In genomic region chr12:93426406-93426805, GRCh38 we compare ENCODE assay signal across 9 cellular contexts. TPM values are rescaled to one million over a fixed set of nuclear protein-coding genes. Genes with fewer than 3 reads are reported as not detected.
DNase-seq lines count a peak whose midpoint lies in the region; ATAC-seq and TF ChIP-seq lines count a peak whose summit lies in the region.
"Had no signal": no experiment of that assay in that cellular context is flagged by ENCODE, and none has a peak within 500 bp of the region (broad histone marks: within the 10 kb centered on the region; RNA-seq: fewer than 3 reads in every experiment).

No MANE protein-coding gene starts in this region.

- peaks cover 9% of the 10 kb centered on the region for H3K36me3 Mint-ChIP-seq in activated T-cell treated with anti-CD3 and anti-CD28 coated beads, Interleukin-2, amount 50 U/mL, for 4 hours (ENCODE audit: insufficient read depth)
- H3K36me3 Mint-ChIP-seq in chondrocyte (ENCODE audit: low read depth) (no peaks in the 10 kb centered on the region), glutamatergic neuron (ENCODE audit: unreplicated experiment) (no peaks in the 10 kb centered on the region)

- H3K27me3 ChIP-seq in skeletal muscle tissue (ENCODE audit: control insufficient read depth in 3 of 3, insufficient read depth in 3 of 3, low read length in 3 of 3): no peaks in the 10 kb centered on the region

- peak overlapping the region; percentile 51 for H3K27ac Mint-ChIP-seq in chondrocyte (ENCODE audit: unreplicated experiment)
- no peak overlapping the region for H3K27ac Mint-ChIP-seq in glutamatergic neuron (ENCODE audit: unreplicated experiment)

- no peaks in the 10 kb centered on the region for H3K9me3 ChIP-seq in skeletal muscle tissue (ENCODE audit: control insufficient read depth in 3 of 3, low read length in 3 of 3)

- no peak for DNase-seq in activated T-cell treated with anti-CD3 and anti-CD28 coated beads, Interleukin-2, amount 50 U/mL, for 4 hours
- no peak for DNase-seq in activated T-cell treated with anti-CD3 and anti-CD28 coated beads for 4 hours
- DNase-seq in chondrocyte (ENCODE audit: low spot score): no peak
- DNase-seq in glutamatergic neuron: no peak
- DNase-seq: NCI-H1436 treated with DMSO at 0.1 percent for 48 hours had no signal

- H3K4me3 Mint-ChIP-seq in activated T-cell treated with anti-CD3 and anti-CD28 coated beads, Interleukin-2, amount 50 U/mL, for 4 hours: peak overlapping the region; percentile 21
- H3K4me3 Mint-ChIP-seq in chondrocyte (ENCODE audit: unreplicated experiment): no peak overlapping the region
- H3K4me3 Mint-ChIP-seq in glutamatergic neuron (ENCODE audit: unreplicated experiment): no peak overlapping the region

- no peak for TF ChIP-seq CTCF in chondrocyte (IDR thresholded peaks at IDR 0.05)
- no peak for TF ChIP-seq CTCF in glutamatergic neuron (IDR thresholded peaks at IDR 0.05; ENCODE audit: partially characterized antibody, unreplicated experiment)

- H3K9ac ChIP-seq in skeletal muscle tissue (ENCODE audit: low read depth in 1 of 3, low read length in 3 of 3): peak overlapping the region in 1 of 3 donors; percentile 51

- peaks cover 40 to 52% (median 44%) of the 10 kb centered on the region in 3 donors for H3K4me1 ChIP-seq in skeletal muscle tissue (ENCODE audit: control insufficient read depth in 3 of 3, insufficient read depth in 3 of 3, low read length in 3 of 3)

- H3K4me1 Mint-ChIP-seq in activated T-cell treated with anti-CD3 and anti-CD28 coated beads, Interleukin-2, amount 50 U/mL, for 4 hours (ENCODE audit: low read depth): peaks cover 93% of the 10 kb centered on the region
- H3K4me1 Mint-ChIP-seq in chondrocyte (ENCODE audit: low read depth): peaks cover 77% of the 10 kb centered on the region
- peaks cover 34% of the 10 kb centered on the region for H3K4me1 Mint-ChIP-seq in glutamatergic neuron (ENCODE audit: low read depth, unreplicated experiment)

- peak overlapping the region; percentile 38 for H3K27ac ChIP-seq in skeletal muscle tissue (ENCODE audit: low read depth, low read length)

- no peaks in the 10 kb centered on the region for H3K9me3 Mint-ChIP-seq in activated T-cell treated with anti-CD3 and anti-CD28 coated beads, Interleukin-2, amount 50 U/mL, for 4 hours
- H3K9me3 Mint-ChIP-seq in chondrocyte (ENCODE audit: low read depth): no peaks in the 10 kb centered on the region
- H3K9me3 Mint-ChIP-seq in glutamatergic neuron (ENCODE audit: unreplicated experiment): no peaks in the 10 kb centered on the region

- H3K27me3 Mint-ChIP-seq in activated T-cell treated with anti-CD3 and anti-CD28 coated beads, Interleukin-2, amount 50 U/mL, for 4 hours (ENCODE audit: low read depth): no peaks in the 10 kb centered on the region
- no peaks in the 10 kb centered on the region for H3K27me3 Mint-ChIP-seq in chondrocyte (ENCODE audit: low read depth)
- peaks cover 2% of the 10 kb centered on the region for H3K27me3 Mint-ChIP-seq in glutamatergic neuron (ENCODE audit: unreplicated experiment)

- H3K36me3 ChIP-seq in skeletal muscle tissue (ENCODE audit: control insufficient read depth in 3 of 3, insufficient read depth in 3 of 3, low read length in 3 of 3): no peaks in the 10 kb centered on the region

- no peak for ATAC-seq in activated T-cell treated with anti-CD3 and anti-CD28 coated beads, Interleukin-2, amount 50 U/mL, for 4 hours
- ATAC-seq in HG02885 (IDR thresholded peaks at IDR 0.05; ENCODE audit: poor library complexity, unreplicated experiment) (peak; percentile 36), HG03108 (IDR thresholded peaks at IDR 0.05; ENCODE audit: unreplicated experiment) (no peak), GM19455 (IDR thresholded peaks at IDR 0.05; ENCODE audit: unreplicated experiment) (no peak)

- no peak overlapping the region for H3K4me3 ChIP-seq in skeletal muscle tissue (ENCODE audit: low read length in 3 of 3)

RNA-seq across cellular contexts. Expression of gene UBE2N, which starts 15.3 kb away (rescaled TPM):
- total RNA-seq in activated T-cell treated with anti-CD3 and anti-CD28 coated beads, Interleukin-2, amount 50 U/mL, for 4 hours: 100 to 1,000 TPM; 237 to 241 (median 237) TPM
- total RNA-seq in chondrocyte (70.0 to 88.1 TPM (median 72.1 TPM) in 3 replicates), skeletal muscle tissue (51.7 TPM), glutamatergic neuron (ENCODE audit: unreplicated experiment) (115 TPM)

RNA-seq across cellular contexts. Expression of gene MRPL42, which starts 40.9 kb away (rescaled TPM):
- total RNA-seq in activated T-cell treated with anti-CD3 and anti-CD28 coated beads, Interleukin-2, amount 50 U/mL, for 4 hours: 10 to 100 TPM; 62.9 to 98.8 (median 89.2) TPM
- total RNA-seq in chondrocyte (41.4 to 44.4 TPM (median 42.0 TPM) in 3 replicates), skeletal muscle tissue (28.7 TPM), glutamatergic neuron (ENCODE audit: unreplicated experiment) (82.7 TPM)

RNA-seq across cellular contexts. Expression of gene NUDT4, which starts 48.7 kb away (rescaled TPM):
- 100 to 1,000 TPM in 1 of 3 donors, 10 to 100 TPM in 2; 89.7 to 108 (median 93.1) TPM for total RNA-seq in activated T-cell treated with anti-CD3 and anti-CD28 coated beads, Interleukin-2, amount 50 U/mL, for 4 hours
- total RNA-seq in chondrocyte: 48.3 to 69.0 TPM (median 67.1 TPM) in 3 replicates
- 62.1 TPM for total RNA-seq in skeletal muscle tissue
- 29.5 TPM for total RNA-seq in glutamatergic neuron (ENCODE audit: unreplicated experiment)
